ENCODE assay signal across 25 cellular contexts in genomic region chr6:15981956-15982355, GRCh38.
"Had no signal": no experiment of that assay in that cellular context is flagged by ENCODE, and none has a peak within 500 bp of the region (broad histone marks: within the 10 kb centered on the region; RNA-seq: fewer than 3 reads in every experiment).

No MANE protein-coding gene starts in this region.

- DNase-seq: stimulated activated CD4-positive, alpha-beta T cell treated with anti-CD3 and anti-CD28 coated beads, Interleukin-2, amount 100 ng/mL, for 48 hours; stimulated activated CD4-positive, alpha-beta T cell treated with anti-CD3 and anti-CD28 coated beads, Interleukin-4, amount 100 ng/mL, for 1 hour; stimulated activated CD4-positive, alpha-beta T cell treated with anti-CD3 and anti-CD28 coated beads, Interleukin-4, amount 100 ng/mL, for 24 hours; stimulated activated CD4-positive, alpha-beta T cell treated with anti-CD3 and anti-CD28 coated beads, Interleukin-4, amount 100 ng/mL, for 4 hours; stimulated activated CD8-positive, alpha-beta memory T cell treated with anti-CD3 and anti-CD28 coated beads, Interleukin-4, amount 100 ng/mL, for 48 hours; stimulated activated naive B cell treated with anti-CD40 and anti-IgM and Interleukin-4, amounts not matched to agents 10 μg/mL and 1 μg/mL and 100 μg/mL, for 72 hours; stimulated activated naive CD4-positive, alpha-beta T cell; stimulated activated naive CD4-positive, alpha-beta T cell treated with Interleukin-2 at 50 U/mL for 16 hours; stimulated activated naive CD8-positive, alpha-beta T cell treated with anti-CD3 and anti-CD28 coated beads, Interleukin-15, amount 100 ng/mL, for 72 hours; stimulated activated naive CD8-positive, alpha-beta T cell treated with anti-CD3 and anti-CD28 coated beads, Interleukin-15, Interleukin-2, amounts not matched to agents 100 U/mL and 50 U/mL, for 24 hours; stomach; substantia nigra; testis; thyroid gland; tibial artery; transverse colon; trophoblast cell; upper lobe of left lung; upper lobe of right lung; uterus had no signal

- FAIRE-seq: urothelium cell line had no signal

- H3K9me3 ChIP-seq: stomach, suprapubic skin, testis, thoracic aorta, thyroid gland, tibial artery, tibial nerve, transverse colon, upper lobe of left lung, upper lobe of right lung, uterus, vagina had no signal

- H3K27me3 ChIP-seq: stomach, suprapubic skin, testis, thyroid gland, tibial nerve, upper lobe of left lung, upper lobe of right lung, uterus, vagina had no signal

- H3K36me3 ChIP-seq: stomach, suprapubic skin, thoracic aorta, thyroid gland, tibial artery, tibial nerve, transverse colon, upper lobe of left lung, upper lobe of right lung, uterus, vagina had no signal

- H3K27ac ChIP-seq: stomach, suprapubic skin, testis, thoracic aorta, thyroid gland, tibial artery, tibial nerve, transverse colon, upper lobe of left lung, upper lobe of right lung, uterus, vagina had no signal

- H3K4me1 ChIP-seq: testis, thyroid gland, tibial artery, tibial nerve, upper lobe of right lung, uterus, vagina had no signal

- H3K4me3 ChIP-seq: stomach, suprapubic skin, testis, thoracic aorta, thyroid gland, tibial artery, tibial nerve, transverse colon, upper lobe of left lung, upper lobe of right lung, uterus, vagina had no signal
